ENCODE assay signal across 8 cellular contexts in the genomic region with DNA sequence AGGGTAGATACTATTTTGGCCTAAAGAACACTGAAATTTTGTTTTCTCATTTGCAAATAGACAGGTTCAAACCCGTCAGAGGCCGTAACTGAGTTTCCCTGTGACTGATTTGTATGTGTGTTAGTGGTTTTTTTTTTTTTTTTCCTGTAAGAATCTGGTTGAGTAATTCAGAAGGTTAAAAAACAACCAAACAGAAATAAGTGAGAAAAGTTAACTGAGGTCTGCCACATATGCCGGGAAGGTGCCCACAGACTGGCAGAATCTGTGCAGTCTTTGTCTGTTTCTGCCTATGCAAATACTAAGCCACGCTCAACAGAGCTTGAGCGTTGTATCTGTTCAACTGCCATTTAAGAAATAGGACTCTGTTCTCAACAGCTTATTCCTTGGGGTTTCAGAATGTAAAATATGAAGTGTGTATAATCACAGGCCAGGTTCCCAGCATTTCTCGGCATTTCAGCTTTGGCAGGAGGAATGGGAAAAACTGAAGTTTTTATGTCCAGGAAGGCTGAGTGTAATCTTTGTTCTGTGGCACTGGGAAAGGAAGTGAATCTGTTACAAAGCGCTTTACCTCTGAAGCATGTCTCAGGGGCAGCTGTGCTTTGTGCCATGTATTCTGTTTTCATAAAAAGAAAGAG.
DNase-seq lines count a peak whose midpoint lies in the region; ATAC-seq and TF ChIP-seq lines count a peak whose summit lies in the region.

No MANE protein-coding gene starts in this region.

- no peak overlapping the region for H3K4me3 ChIP-seq in sigmoid colon

- TF ChIP-seq EP300 in sigmoid colon (IDR thresholded peaks at IDR 0.05): no peak

- intact Hi-C loops in sigmoid colon (cut with DNase I): no loop called here
- intact Hi-C loops in head of caudate nucleus (cut with DNase I): no loop called here

- peak; percentile 86 for ATAC-seq in GM18861 (IDR thresholded peaks at IDR 0.05; ENCODE audit: unreplicated experiment)
- ATAC-seq in HG02840 (IDR thresholded peaks at IDR 0.05; ENCODE audit: low FRiP score, unreplicated experiment): peak; percentile 76
- ATAC-seq in left lobe of liver: no peak

- peaks cover 0 to 4% (median 0%) of the 10 kb centered on the region in 4 donors for H3K4me1 ChIP-seq in sigmoid colon

- peaks cover 6% of the 10 kb centered on the region for H3K9me3 Mint-ChIP-seq in T-helper 1 cell treated with Interleukin-12 subunit alpha and Interleukin-12 subunit beta and Interleukin-4 antibody, amounts not matched to agents 30 μg/mL and 1 μg/mL, for 36 hours
- H3K9me3 Mint-ChIP-seq in chondrocyte (ENCODE audit: low read depth): no peaks in the 10 kb centered on the region

- H3K27ac Mint-ChIP-seq in T-helper 1 cell treated with Interleukin-12 subunit alpha and Interleukin-12 subunit beta and Interleukin-4 antibody, amounts not matched to agents 30 μg/mL and 1 μg/mL, for 36 hours: peak overlapping the region; percentile 94
- H3K27ac Mint-ChIP-seq in chondrocyte (ENCODE audit: unreplicated experiment): peak overlapping the region; percentile 91

- peaks cover 80% of the 10 kb centered on the region for H3K4me1 Mint-ChIP-seq in T-helper 1 cell treated with Interleukin-12 subunit alpha and Interleukin-12 subunit beta and Interleukin-4 antibody, amounts not matched to agents 30 μg/mL and 1 μg/mL, for 36 hours (ENCODE audit: low read depth)
- H3K4me1 Mint-ChIP-seq in chondrocyte (ENCODE audit: low read depth): peaks cover 53% of the 10 kb centered on the region

- no peaks in the 10 kb centered on the region for H3K27me3 Mint-ChIP-seq in T-helper 1 cell treated with Interleukin-12 subunit alpha and Interleukin-12 subunit beta and Interleukin-4 antibody, amounts not matched to agents 30 μg/mL and 1 μg/mL, for 36 hours (ENCODE audit: low read depth)
- no peaks in the 10 kb centered on the region for H3K27me3 Mint-ChIP-seq in chondrocyte (ENCODE audit: low read depth)

- H3K36me3 ChIP-seq in sigmoid colon: no peaks in the 10 kb centered on the region

- no peaks in the 10 kb centered on the region for H3K27me3 ChIP-seq in sigmoid colon

- DNase-seq in chondrocyte (ENCODE audit: low spot score) (no peak), sigmoid colon (no peak), head of caudate nucleus (no peak), left lobe of liver (ENCODE audit: low spot score) (no peak), D341Med (ENCODE audit: low spot score) (no peak)

- H3K9me3 ChIP-seq in sigmoid colon: no peaks in the 10 kb centered on the region

- peak overlapping the region; percentile 17 to 39 (median 26) for H3K27ac ChIP-seq in sigmoid colon

- peaks cover 56% of the 10 kb centered on the region for H3K36me3 Mint-ChIP-seq in T-helper 1 cell treated with Interleukin-12 subunit alpha and Interleukin-12 subunit beta and Interleukin-4 antibody, amounts not matched to agents 30 μg/mL and 1 μg/mL, for 36 hours (ENCODE audit: low read depth)
- no peaks in the 10 kb centered on the region for H3K36me3 Mint-ChIP-seq in chondrocyte (ENCODE audit: low read depth)

- TF ChIP-seq CTCF in chondrocyte (IDR thresholded peaks at IDR 0.05) (no peak), sigmoid colon (IDR thresholded peaks at IDR 0.05) (no peak)

- no peak for TF ChIP-seq POLR2A in sigmoid colon (IDR thresholded peaks at IDR 0.05)

- H3K4me3 Mint-ChIP-seq in T-helper 1 cell treated with Interleukin-12 subunit alpha and Interleukin-12 subunit beta and Interleukin-4 antibody, amounts not matched to agents 30 μg/mL and 1 μg/mL, for 36 hours: peak overlapping the region; percentile 81
- peak overlapping the region; percentile 5 for H3K4me3 Mint-ChIP-seq in chondrocyte (ENCODE audit: unreplicated experiment)

- WGBS in sigmoid colon, 2 donors: 45 to 73% methylated on average over 7 of the region's 7 CpGs
